ENCODE assay signal across 23 cellular contexts in genomic region chr11:11672764-11673163, GRCh38.
"Had no signal": no experiment of that assay in that cellular context is flagged by ENCODE, and none has a peak within 500 bp of the region (broad histone marks: within the 10 kb centered on the region; RNA-seq: fewer than 3 reads in every experiment).

No MANE protein-coding gene starts in this region.

- H3K4me3 Mint-ChIP-seq: dendritic cell treated with granulocyte-macrophage colony-stimulating factor and Interleukin-4, amounts not matched to agents 40 ng/mL and 50 ng/mL, for 4 days; effector memory CD8-positive, alpha-beta T cell; naive B cell; nephron; stimulated activated effector memory CD8-positive, alpha-beta T cell treated with anti-CD3 and anti-CD28 coated beads, Interleukin-12 subunit alpha, Interleukin-12 subunit beta, amount 100 ng/mL, for 72 hours had no signal

- H3K9me3 Mint-ChIP-seq: dendritic cell treated with granulocyte-macrophage colony-stimulating factor and Interleukin-4, amounts not matched to agents 40 ng/mL and 50 ng/mL, for 4 days; effector memory CD8-positive, alpha-beta T cell; naive B cell; nephron; stimulated activated effector memory CD8-positive, alpha-beta T cell treated with anti-CD3 and anti-CD28 coated beads, Interleukin-12 subunit alpha, Interleukin-12 subunit beta, amount 100 ng/mL, for 72 hours had no signal

- H3K36me3 Mint-ChIP-seq: naive B cell; stimulated activated effector memory CD8-positive, alpha-beta T cell treated with anti-CD3 and anti-CD28 coated beads, Interleukin-12 subunit alpha, Interleukin-12 subunit beta, amount 100 ng/mL, for 72 hours had no signal

- H3K27me3 ChIP-seq: heart right ventricle, right lobe of liver, tibial nerve had no signal

- H3K27ac Mint-ChIP-seq: dendritic cell treated with granulocyte-macrophage colony-stimulating factor and Interleukin-4, amounts not matched to agents 40 ng/mL and 50 ng/mL, for 4 days; effector memory CD8-positive, alpha-beta T cell; naive B cell; nephron; stimulated activated effector memory CD8-positive, alpha-beta T cell treated with anti-CD3 and anti-CD28 coated beads, Interleukin-12 subunit alpha, Interleukin-12 subunit beta, amount 100 ng/mL, for 72 hours had no signal

- H3K4me1 ChIP-seq: parathyroid adenoma, prostate gland, right lobe of liver, suprapubic skin had no signal

- H3K27ac ChIP-seq: epithelial cell of prostate, esophagus squamous epithelium, heart right ventricle, parathyroid adenoma, prostate gland, right lobe of liver, suprapubic skin, tibial nerve had no signal

- ATAC-seq: effector memory CD8-positive, alpha-beta T cell; heart right ventricle; left colon; left ventricle myocardium superior; right lobe of liver; stimulated activated naive CD8-positive, alpha-beta T cell treated with anti-CD3 and anti-CD28 coated beads, Interleukin-15, Interleukin-2, amounts not matched to agents 100 U/mL and 50 U/mL, for 24 hours had no signal

- H3K4me1 Mint-ChIP-seq: naive B cell; stimulated activated effector memory CD8-positive, alpha-beta T cell treated with anti-CD3 and anti-CD28 coated beads, Interleukin-12 subunit alpha, Interleukin-12 subunit beta, amount 100 ng/mL, for 72 hours had no signal

- DNase-seq: cerebellar nuclear complex; effector memory CD8-positive, alpha-beta T cell; esophagus squamous epithelium; foreskin fibroblast; heart right ventricle; kidney; left colon; left ventricle myocardium superior; mesenchymal stem cell; naive B cell; retina; right lobe of liver; stimulated activated CD4-positive, alpha-beta T cell treated with anti-CD3 and anti-CD28 coated beads, Interleukin-4, amount 100 ng/mL, for 1 hour; stimulated activated CD8-positive, alpha-beta memory T cell treated with anti-CD3 and anti-CD28 coated beads, Interleukin-4, amount 100 ng/mL, for 48 hours; stimulated activated naive CD8-positive, alpha-beta T cell treated with anti-CD3 and anti-CD28 coated beads, Interleukin-15, Interleukin-2, amounts not matched to agents 100 U/mL and 50 U/mL, for 24 hours had no signal
